ENCODE assay signal across 9 cellular contexts in the genomic region with DNA sequence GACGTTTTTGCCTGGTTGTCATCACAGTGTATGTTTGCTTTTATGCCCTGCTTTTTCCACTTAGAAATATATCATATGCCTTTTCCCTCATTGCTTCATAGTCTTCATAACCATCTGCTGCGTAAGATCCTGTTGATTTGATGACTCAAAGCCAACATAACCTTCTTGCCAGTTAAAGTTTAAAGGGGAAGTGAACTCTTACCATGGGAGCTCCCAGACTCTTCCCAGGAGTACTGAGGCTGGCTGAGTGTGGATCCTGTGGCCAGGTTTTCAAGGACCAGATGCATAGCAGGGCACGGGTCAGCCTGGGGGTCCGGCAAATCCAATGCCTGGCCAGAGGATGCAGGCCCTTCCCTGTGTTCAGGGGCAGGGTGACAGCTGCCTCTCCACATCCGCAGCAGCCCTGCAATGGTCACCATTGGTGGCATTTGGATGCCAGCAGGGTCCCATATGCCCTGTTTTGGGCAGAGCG. TPM values are rescaled to one million over a fixed set of nuclear protein-coding genes. Genes with fewer than 3 reads are reported as not detected.
DNase-seq lines count a peak whose midpoint lies in the region; ATAC-seq, FAIRE-seq and TF ChIP-seq lines count a peak whose summit lies in the region.
"Had no signal": no experiment of that assay in that cellular context is flagged by ENCODE, and none has a peak within 500 bp of the region (broad histone marks: within the 10 kb centered on the region; RNA-seq: fewer than 3 reads in every experiment).

No MANE protein-coding gene starts in this region.

- H4K20me1 ChIP-seq in K562 (replicated peaks; ENCODE audit: control insufficient read depth, insufficient read depth, low read length), result no peaks in the 10 kb centered on the region

- TF ChIP-seq POLR2A in K562 (conservative IDR thresholded peaks at IDR 0.05) (no peak), ovary (IDR thresholded peaks at IDR 0.05) (no peak)

- TF ChIP-seq RAD21 in K562 (CRISPR knock-in tag; conservative IDR thresholded peaks at IDR 0.05 in 1 of 2, IDR thresholded peaks at IDR 0.05 in 1 of 2), result no peak

- TF ChIP-seq EP300 in K562 (IDR thresholded peaks at IDR 0.05; ENCODE audit: low read length) (no peak), ovary (IDR thresholded peaks at IDR 0.05) (no peak)

- H2AFZ ChIP-seq in K562 (ENCODE audit: low read depth, low read length), result no peak overlapping the region

- H3K36me3 ChIP-seq in K562 (ENCODE audit: control insufficient read depth, insufficient read depth, low read length) (peaks cover 9% of the 10 kb centered on the region; the same call in 2 of the 3 replicates), left lung (no peaks in the 10 kb centered on the region), ovary (no peaks in the 10 kb centered on the region)

- H3K4me1 ChIP-seq in K562 (replicated peaks in 1 of 2; ENCODE audit: control insufficient read depth in 2 of 2, insufficient read depth in 2 of 2, low read length in 2 of 2), result peaks cover 3 to 7% of the 10 kb centered on the region in 2 experiments; a peak in 4 of 5 replicates
- peaks cover 41 to 70% of the 10 kb centered on the region in 2 donors for H3K4me1 ChIP-seq in left lung
- H3K4me1 ChIP-seq in ovary (ENCODE audit: insufficient read depth), result peaks cover 4% of the 10 kb centered on the region

- H3K79me2 ChIP-seq in K562 (ENCODE audit: control insufficient read depth, insufficient read depth, low read length), result peaks cover 4% of the 10 kb centered on the region; the same call in 2 of the 3 replicates

- H3K4me3 ChIP-seq in K562 (no peak overlapping the region), left lung (no peak overlapping the region), ovary (no peak overlapping the region)

- CTCF ChIA-PET in K562 (lab: Yijun Ruan, JAX; ENCODE audit: low intra/inter-chr PET ratio), result no interaction called here

- no peaks in the 10 kb centered on the region for H3K27me3 ChIP-seq in K562 (ENCODE audit: control insufficient read depth in 2 of 2, insufficient read depth in 2 of 2, low read length in 2 of 2)
- H3K27me3 ChIP-seq in left lung, result no peaks in the 10 kb centered on the region
- no peaks in the 10 kb centered on the region for H3K27me3 ChIP-seq in ovary

- H3K27ac ChIP-seq in 22Rv1, result peak overlapping the region; percentile 64
- H3K27ac ChIP-seq in K562 (ENCODE audit: extremely low read depth, low read depth, low read length), result no peak overlapping the region
- peak overlapping the region; percentile 86 to 88 for H3K27ac ChIP-seq in left lung
- no peak overlapping the region for H3K27ac ChIP-seq in ovary

- intact Hi-C loops in K562 (cut with micrococcal nuclease) (no loop called here), left lung (cut with DNase I) (no loop called here), ovary (cut with DNase I) (no loop called here)

- in situ Hi-C loops in K562 (cut with MboI), result no loop called here

- peak overlapping the region in 1 of 2 experiments; percentile 65; a peak in 2 of 4 replicates for H3K9ac ChIP-seq in K562 (ENCODE audit: insufficient read depth in 1 of 2, low read depth in 2 of 2, low read length in 2 of 2)

- DNase-seq in LHCN-M2 (ENCODE audit: low read depth) (peak; percentile 93), K562 (ENCODE audit: extremely low read depth in 1 of 4, low spot score in 3 of 4) (no peak), left lung (no peak), ovary (no peak)
- DNase-seq in stimulated activated CD4-positive, alpha-beta T cell treated with anti-CD3 and anti-CD28 coated beads, Interleukin-15, amount 100 ng/mL, for 24 hours, result no peak
- DNase-seq: CD4-positive, CD25-positive, alpha-beta regulatory T cell had no signal

- TF ChIP-seq CTCF in 22Rv1 (IDR thresholded peaks at IDR 0.05) (no peak), K562 (IDR thresholded peaks at IDR 0.05 in 2 of 3, conservative IDR thresholded peaks at IDR 0.05 in 1 of 3; ENCODE audit: insufficient read depth in 2 of 3, low read depth in 1 of 3, low read length in 3 of 3) (no peak), left lung (IDR thresholded peaks at IDR 0.05) (no peak), ovary (IDR thresholded peaks at IDR 0.05) (no peak)

- POLR2A ChIA-PET in K562 (lab: Yijun Ruan, JAX), result interaction anchor here (0.7 to 0.8 kb wide), 2 partner anchors 9 to 315 kb away, joined by 3 to 5 read pairs; no protein-coding TSS in a partner anchor

- H3K9me1 ChIP-seq in K562 (ENCODE audit: control insufficient read depth, insufficient read depth, low read length), result no peaks in the 10 kb centered on the region

- BruUV-seq in K562 (replicated peaks; lab: Mats Ljungman, UMichigan), result no TSS peak

- FAIRE-seq in K562 (lab: Jason Lieb, UNC), result no peak

- ATAC-seq in K562, result no peak
- peak; percentile 53 for ATAC-seq in left lung
- no peak for ATAC-seq in GM21723 (IDR thresholded peaks at IDR 0.05; ENCODE audit: unreplicated experiment)
- no peak for ATAC-seq in HG03469 (IDR thresholded peaks at IDR 0.05; ENCODE audit: unreplicated experiment)

- H3K9me3 ChIP-seq in K562 (replicated peaks; ENCODE audit: control insufficient read depth, insufficient read depth, low read depth, low read length) (no peaks in the 10 kb centered on the region), left lung (no peaks in the 10 kb centered on the region), ovary (no peaks in the 10 kb centered on the region)

- 57% methylated on average over 6 of the region's 6 CpGs for WGBS in K562 (ENCODE audit: insufficient coverage, low coverage, missing lambda C conversion rate)
- 70 to 87% (median 79%) methylated on average over 6 of the region's 6 CpGs for WGBS in ovary, 3 donors

- H3K4me2 ChIP-seq in K562 (ENCODE audit: insufficient read depth, low read length), result no peak overlapping the region

TF ChIP-seq in K562, 482 proteins besides CTCF, POLR2A, EP300 and RAD21 (continues in another document):
- TF ChIP-seq CREM (IDR thresholded peaks at IDR 0.05; ENCODE audit: low read depth) (peak; percentile 61; the same call in 1 of the 2 replicates), ARID1B (IDR thresholded peaks at IDR 0.05) (peak; percentile 39; the same call in 1 of the 2 replicates), FOSL1 (tag; conservative IDR thresholded peaks at IDR 0.05) (peak; percentile 86), DPF2 (IDR thresholded peaks at IDR 0.05) (0 out of 2 replicates have a peak, but pooled peaks have one; percentile 39)
- TF ChIP-seq, protein P1, sequence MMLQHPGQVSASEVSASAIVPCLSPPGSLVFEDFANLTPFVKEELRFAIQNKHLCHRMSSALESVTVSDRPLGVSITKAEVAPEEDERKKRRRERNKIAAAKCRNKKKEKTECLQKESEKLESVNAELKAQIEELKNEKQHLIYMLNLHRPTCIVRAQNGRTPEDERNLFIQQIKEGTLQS (IDR thresholded peaks at IDR 0.05), result peak; percentile 41; the same call in 1 of the 2 replicates
- TF ChIP-seq, protein P1 (CRISPR knock-in tag; conservative IDR thresholded peaks at IDR 0.05), result no peak

RNA-seq across cellular contexts. Expression of a gene that starts 42.0 kb away (rescaled TPM):
- 64.5 and 71.3 TPM in 2 replicates for total RNA-seq in LHCN-M2 (2014; rRNA removed)
- polyA plus RNA-seq in LHCN-M2 (2012), result 17.1 TPM
- total RNA-seq in K562 (2011; cell fraction: chromatin; rRNA removed; ENCODE audit: low replicate concordance), result 66.1 and 180 TPM in 2 replicates
- total RNA-seq in K562 (2011; cell fraction: nucleolus; rRNA removed), result 30.4 and 44.0 TPM in 2 replicates
- total RNA-seq in K562 (2011; cell fraction: nucleoplasm; rRNA removed), result 88.9 and 111 TPM in 2 replicates
- 25.7 and 29.6 TPM in 2 replicates for total RNA-seq in K562 (2014; rRNA removed)
- 37.4 and 41.8 TPM in 2 replicates for total RNA-seq in K562 (2014; rRNA removed; fragmentation: Illumina TruSeq; extraction: Trizol)
- total RNA-seq in K562 (2015; rRNA removed; fragmentation: Illumina TruSeq; extraction: Trizol), result 32.8 and 39.3 TPM in 2 replicates
- 51.2 and 52.7 TPM in 2 replicates for total RNA-seq in K562 (2021)
- 56.6 and 67.2 TPM in 2 replicates for polyA plus RNA-seq in K562 (2011; rRNA removed)
- 7.9 and 21.0 TPM in 2 replicates for polyA plus RNA-seq in K562 (2011; cell fraction: cytosol; rRNA removed)
- polyA plus RNA-seq in K562 (2011; cell fraction: nucleus; rRNA removed), result 48.2 and 64.0 TPM in 2 replicates
- 38.5 and 66.8 TPM in 2 replicates for polyA plus RNA-seq in K562 (2012)
- polyA plus RNA-seq in K562 (2014; fragmentation: Illumina TruSeq; extraction: Trizol), result 45.3 and 50.4 TPM in 2 replicates
- polyA plus RNA-seq in K562 (2014; fragmentation: Nextera tagmentation; extraction: Ambion mirVana), result 10 to 100 TPM; 33.0 to 50.4 TPM
- 40.3 and 43.5 TPM in 2 replicates for polyA plus RNA-seq in K562 (2014; rRNA removed)
- 66.2 and 77.8 TPM in 2 replicates for polyA minus RNA-seq in K562 (2011; rRNA and poly(A)+ RNA removed)
- polyA minus RNA-seq in K562 (2011; cell fraction: cytosol; rRNA and poly(A)+ RNA removed), result 36.9 and 46.6 TPM in 2 replicates
- 47.9 and 88.0 TPM in 2 replicates for polyA minus RNA-seq in K562 (2011; cell fraction: nucleus; rRNA and poly(A)+ RNA removed)
- 10 to 100 TPM; 58.2 to 69.8 TPM for total RNA-seq in left lung
- total RNA-seq in ovary, result 10 to 100 TPM; 25.7 to 47.3 (median 39.6) TPM
- polyA plus RNA-seq in ovary, result 10 to 100 TPM; 19.0 to 30.5 TPM

RNA-seq across cellular contexts. Expression of a gene that starts 52.6 kb away (rescaled TPM):
- total RNA-seq in LHCN-M2 (2014; rRNA removed) (29.2 and 31.5 TPM in 2 replicates), K562 (2014; rRNA removed) (12.4 and 19.0 TPM in 2 replicates), K562 (2014; rRNA removed; fragmentation: Illumina TruSeq; extraction: Trizol) (12.9 and 15.4 TPM in 2 replicates), K562 (2015; rRNA removed; fragmentation: Illumina TruSeq; extraction: Trizol) (15.8 and 17.7 TPM in 2 replicates), K562 (2021) (31.2 and 34.5 TPM in 2 replicates), left lung (100 to 1,000 TPM in 1 of 2 donors, 10 to 100 TPM in 1; 68.0 to 104 TPM), ovary (10 to 100 TPM in 6 of 7 donors, 1 to 10 TPM in 1; 7.5 to 17.5 (median 15.4) TPM)
- polyA plus RNA-seq in LHCN-M2 (2012), result 12.1 TPM
- 68.0 and 142 TPM in 2 replicates for total RNA-seq in K562 (2011; cell fraction: chromatin; rRNA removed; ENCODE audit: low replicate concordance)
- total RNA-seq in K562 (2011; cell fraction: nucleolus; rRNA removed), result 68.2 and 70.8 TPM in 2 replicates
- total RNA-seq in K562 (2011; cell fraction: nucleoplasm; rRNA removed), result 73.4 and 82.1 TPM in 2 replicates
- polyA plus RNA-seq in K562 (2011; rRNA removed) (21.2 and 25.8 TPM in 2 replicates), K562 (2014; fragmentation: Illumina TruSeq; extraction: Trizol) (15.7 and 16.9 TPM in 2 replicates), K562 (2014; fragmentation: Nextera tagmentation; extraction: Ambion mirVana) (1 to 10 TPM; 1.3 to 1.4 TPM), K562 (2014; rRNA removed) (15.6 and 17.5 TPM in 2 replicates), ovary (1 to 10 TPM; 4.1 to 9.3 TPM)
- 17.5 and 23.9 TPM in 2 replicates for polyA plus RNA-seq in K562 (2011; cell fraction: cytosol; rRNA removed)
- 64.7 and 116 TPM in 2 replicates for polyA plus RNA-seq in K562 (2011; cell fraction: nucleus; rRNA removed)
- 16.4 and 17.1 TPM in 2 replicates for polyA plus RNA-seq in K562 (2012)
- polyA minus RNA-seq in K562 (2011; rRNA and poly(A)+ RNA removed), result 20.8 and 31.8 TPM in 2 replicates
- 22.5 and 23.9 TPM in 2 replicates for polyA minus RNA-seq in K562 (2011; cell fraction: cytosol; rRNA and poly(A)+ RNA removed)
- polyA minus RNA-seq in K562 (2011; cell fraction: nucleus; rRNA and poly(A)+ RNA removed), result 27.7 and 31.9 TPM in 2 replicates

Comparison
In these comparisons a context has a peak if more than half of its experiments do, and no peak if none do; other contexts are left out.
1. H3K27ac ChIP-seq: peak in 22Rv1 (single experiment) and left lung (2 of 2); none in K562 (single experiment) and ovary (0 of 2).